In genomic region chr10:34985146-34985545, GRCh38 we compare ENCODE assay signal across 7 cellular contexts.
"Had no signal": no experiment of that assay in that cellular context is flagged by ENCODE, and none has a peak within 500 bp of the region (broad histone marks: within the 10 kb centered on the region; RNA-seq: fewer than 3 reads in every experiment).

No MANE protein-coding gene starts in this region.

- H3K4me3 ChIP-seq: GM12878 had no signal

- FAIRE-seq: GM12878, GM12891, GM12892, GM18507, GM19239 had no signal

- DNase-seq: GDM1, GF-D8 had no signal
